17 cellular contexts compared by ENCODE assay signal in genomic region chr10:18607979-18608378, GRCh38. TPM values are rescaled to one million over a fixed set of nuclear protein-coding genes. Genes with fewer than 3 reads are reported as not detected.
A peak's percentile ranks its signal among the peaks of the same experiment; 100 is the strongest.
DNase-seq lines count a peak whose midpoint lies in the region; ATAC-seq and FAIRE-seq lines count a peak whose summit lies in the region.
"Had no signal": no experiment of that assay in that cellular context is flagged by ENCODE, and none has a peak within 500 bp of the region (broad histone marks: within the 10 kb centered on the region; RNA-seq: fewer than 3 reads in every experiment).

No MANE protein-coding gene starts in this region.

- no peak overlapping the region for H2BK5ac ChIP-seq in mesenchymal stem cell (ENCODE audit: low read depth, low read length, poor library complexity, severe bottlenecking)

- H3K4me1 ChIP-seq in mesenchymal stem cell (ENCODE audit: control insufficient read depth, insufficient read depth, low read depth, low read length), result peaks cover 4% of the 10 kb centered on the region

- H3K4ac ChIP-seq in mesenchymal stem cell (ENCODE audit: low read depth in 1 of 2, low read length in 2 of 2), result peak overlapping the region in 1 of 2 experiments; percentile 15

- H3K9me3 ChIP-seq in mesenchymal stem cell (ENCODE audit: control insufficient read depth, low read length), result no peaks in the 10 kb centered on the region

- H3K36me3 ChIP-seq in mesenchymal stem cell (ENCODE audit: control insufficient read depth in 1 of 2, insufficient read depth in 2 of 2, low read depth in 1 of 2, low read length in 2 of 2), result peaks cover 3 to 7% of the 10 kb centered on the region in 2 experiments

- no peak for DNase-seq in mesenchymal stem cell
- no peak for DNase-seq in NCI-H1092 treated with DMSO at 0.1 percent for 48 hours (lab: John Stamatoyannopoulos, UW)
- DNase-seq in HTR-8/SVneo (ENCODE audit: insufficient read length, low spot score), result no peak
- no peak for DNase-seq in DMS114 treated with DMSO at 0.1 percent for 48 hours (lab: John Stamatoyannopoulos, UW; ENCODE audit: unreplicated experiment)
- DNase-seq: activated T-cell treated with anti-CD3 and anti-CD28 coated beads, Interleukin-2, amount 50 U/mL, for 24 hours; naive thymus-derived CD4-positive, alpha-beta T cell; NCI-H2029 treated with DMSO at 0.1 percent for 48 hours; NCI-H748 treated with DMSO at 0.1 percent for 48 hours; Right ventricle myocardium superior had no signal

- H2AK5ac ChIP-seq in mesenchymal stem cell (ENCODE audit: low read length, severe bottlenecking), result no peak overlapping the region

- H2BK120ac ChIP-seq in mesenchymal stem cell (ENCODE audit: low read depth, low read length), result no peak overlapping the region

- peak overlapping the region; percentile 7 for H3K9ac ChIP-seq in mesenchymal stem cell (ENCODE audit: low read length)

- no peaks in the 10 kb centered on the region for H3K9me3 Mint-ChIP-seq in activated T-helper 17 cell treated with anti-CD3 and anti-CD28 coated beads, Interleukin-2, amount 50 U/mL, for 72 hours
- H3K9me3 Mint-ChIP-seq: activated T-cell treated with anti-CD3 and anti-CD28 coated beads, Interleukin-2, amount 50 U/mL, for 24 hours; naive thymus-derived CD4-positive, alpha-beta T cell; T-helper 2 cell treated with Interferon-gamma antibody and Interleukin-4, amounts not matched to agents 5 μg/mL and 100 μg/mL, for 36 hours had no signal

- no peak overlapping the region for H3K4me3 Mint-ChIP-seq in activated T-helper 17 cell treated with anti-CD3 and anti-CD28 coated beads, Interleukin-2, amount 50 U/mL, for 72 hours
- H3K4me3 Mint-ChIP-seq: activated T-cell treated with anti-CD3 and anti-CD28 coated beads, Interleukin-2, amount 50 U/mL, for 24 hours; naive thymus-derived CD4-positive, alpha-beta T cell; T-helper 2 cell treated with Interferon-gamma antibody and Interleukin-4, amounts not matched to agents 5 μg/mL and 100 μg/mL, for 36 hours had no signal

- H3K4me2 ChIP-seq in mesenchymal stem cell (ENCODE audit: low read length, poor library complexity, severe bottlenecking), result no peak overlapping the region

- H3K23ac ChIP-seq in mesenchymal stem cell (ENCODE audit: low read length in 2 of 2), result no peak overlapping the region

- no peaks in the 10 kb centered on the region for H3K27me3 ChIP-seq in mesenchymal stem cell (ENCODE audit: control insufficient read depth in 1 of 2, insufficient read depth in 1 of 2, low read length in 2 of 2)

- H2BK15ac ChIP-seq in mesenchymal stem cell (ENCODE audit: low read depth, poor library complexity, severe bottlenecking), result no peak overlapping the region

- H3K27ac ChIP-seq in mesenchymal stem cell (ENCODE audit: low read length, poor library complexity, severe bottlenecking), result no peak overlapping the region
- H3K27ac ChIP-seq: C4-2B had no signal

- peaks cover 80% of the 10 kb centered on the region for H3K36me3 Mint-ChIP-seq in activated T-helper 17 cell treated with anti-CD3 and anti-CD28 coated beads, Interleukin-2, amount 50 U/mL, for 72 hours (ENCODE audit: low read depth)

- peaks cover 4% of the 10 kb centered on the region for H3K4me1 Mint-ChIP-seq in activated T-helper 17 cell treated with anti-CD3 and anti-CD28 coated beads, Interleukin-2, amount 50 U/mL, for 72 hours

- H2AFZ ChIP-seq in mesenchymal stem cell (ENCODE audit: low read depth, low read length), result no peak overlapping the region

- H2BK12ac ChIP-seq in mesenchymal stem cell (ENCODE audit: low read length in 2 of 2), result no peak overlapping the region

- H3K79me1 ChIP-seq in mesenchymal stem cell (replicated peaks; ENCODE audit: low read length, poor library complexity, severe bottlenecking), result peaks cover 2% of the 10 kb centered on the region

- ATAC-seq in GM19463 (IDR thresholded peaks at IDR 0.05; ENCODE audit: unreplicated experiment), result peak; percentile 10
- peak; percentile 15 for ATAC-seq in HG03103 (IDR thresholded peaks at IDR 0.05; ENCODE audit: low read depth, unreplicated experiment)
- peak; percentile 59 for ATAC-seq in activated T-helper 17 cell treated with anti-CD3 and anti-CD28 coated beads, Interleukin-2, amount 50 U/mL, for 72 hours (replicated peaks)
- no peak for ATAC-seq in HG02623 (IDR thresholded peaks at IDR 0.05; ENCODE audit: unreplicated experiment)
- ATAC-seq: left colon; naive thymus-derived CD4-positive, alpha-beta T cell had no signal

- no peak overlapping the region for H4K8ac ChIP-seq in mesenchymal stem cell (ENCODE audit: low read length)

- no peaks in the 10 kb centered on the region for H3K27me3 Mint-ChIP-seq in activated T-helper 17 cell treated with anti-CD3 and anti-CD28 coated beads, Interleukin-2, amount 50 U/mL, for 72 hours
- H3K27me3 Mint-ChIP-seq: activated T-cell treated with anti-CD3 and anti-CD28 coated beads, Interleukin-2, amount 50 U/mL, for 24 hours; naive thymus-derived CD4-positive, alpha-beta T cell had no signal

- FAIRE-seq in HTR-8/SVneo (lab: Jason Lieb, UNC), result no peak
- FAIRE-seq: colon had no signal

- no peak overlapping the region for H4K91ac ChIP-seq in mesenchymal stem cell (ENCODE audit: low read length)

- no peak overlapping the region for H3K18ac ChIP-seq in mesenchymal stem cell (ENCODE audit: low read depth in 1 of 2, low read length in 2 of 2)

- no peak overlapping the region for H3K14ac ChIP-seq in mesenchymal stem cell (ENCODE audit: low read length in 2 of 2)

- H3K27ac Mint-ChIP-seq in activated T-helper 17 cell treated with anti-CD3 and anti-CD28 coated beads, Interleukin-2, amount 50 U/mL, for 72 hours, result no peak overlapping the region
- H3K27ac Mint-ChIP-seq: activated T-cell treated with anti-CD3 and anti-CD28 coated beads, Interleukin-2, amount 50 U/mL, for 24 hours; naive thymus-derived CD4-positive, alpha-beta T cell; T-helper 2 cell treated with Interferon-gamma antibody and Interleukin-4, amounts not matched to agents 5 μg/mL and 100 μg/mL, for 36 hours had no signal

- no peak overlapping the region for H3K4me3 ChIP-seq in mesenchymal stem cell (ENCODE audit: insufficient read depth in 1 of 2, low read depth in 1 of 2, low read length in 2 of 2)

RNA-seq across cellular contexts. Expression of gene NSUN6, which starts 43.4 kb away (rescaled TPM):
- total RNA-seq in activated T-helper 17 cell treated with anti-CD3 and anti-CD28 coated beads, Interleukin-2, amount 50 U/mL, for 72 hours, result 10 to 100 TPM; 16.5 to 25.4 TPM
- 3.4 TPM for polyA plus RNA-seq in mesenchymal stem cell (2013, experiment 1 of 2)
- polyA plus RNA-seq in mesenchymal stem cell (2013, experiment 2 of 2), result 3.3 TPM

RNA-seq across cellular contexts. Expression of gene ARL5B, which starts 51.3 kb away (rescaled TPM):
- 10 to 100 TPM in 1 of 2 donors, 1 to 10 TPM in 1; 8.9 to 24.8 TPM for total RNA-seq in activated T-helper 17 cell treated with anti-CD3 and anti-CD28 coated beads, Interleukin-2, amount 50 U/mL, for 72 hours
- polyA plus RNA-seq in mesenchymal stem cell (2013, experiment 1 of 2), result 16.9 TPM
- 17.3 TPM for polyA plus RNA-seq in mesenchymal stem cell (2013, experiment 2 of 2)
